ENCODE assay signal across 18 cellular contexts in the genomic region with DNA sequence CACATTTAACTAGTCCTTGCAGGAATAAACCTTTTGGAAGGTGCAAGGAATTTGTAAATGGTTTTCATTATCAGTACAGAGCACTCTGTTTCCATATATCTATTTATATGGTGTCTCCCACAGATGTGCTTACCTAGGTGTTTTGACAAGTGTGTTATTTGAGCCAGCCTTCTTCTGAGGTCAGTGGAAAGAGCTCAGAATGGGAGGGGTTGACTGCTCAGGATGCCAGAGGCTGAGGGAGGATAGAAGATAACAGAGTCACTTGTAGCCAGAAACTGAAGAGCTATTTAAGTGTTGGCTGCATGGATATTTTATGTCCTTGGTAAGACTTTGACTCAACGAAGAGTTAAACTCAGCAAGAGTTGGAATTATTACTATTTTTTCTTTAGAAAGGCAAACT. TPM values are rescaled to one million over a fixed set of nuclear protein-coding genes. Genes with fewer than 3 reads are reported as not detected.
DNase-seq lines count a peak whose midpoint lies in the region; ATAC-seq and TF ChIP-seq lines count a peak whose summit lies in the region.
"Had no signal": no experiment of that assay in that cellular context is flagged by ENCODE, and none has a peak within 500 bp of the region (broad histone marks: within the 10 kb centered on the region; RNA-seq: fewer than 3 reads in every experiment).

No MANE protein-coding gene starts in this region.

- TF ChIP-seq POLR2A in gastrocnemius medialis (IDR thresholded peaks at IDR 0.05) = peak in 1 of 2 donors; percentile 59

- H3K27ac ChIP-seq in left ventricle myocardium inferior (replicated peaks) (peak overlapping the region; percentile 96), gastrocnemius medialis (peak overlapping the region; percentile 99)
- H3K27ac ChIP-seq: transverse colon had no signal

- H3K27me3 ChIP-seq in left ventricle myocardium inferior (ENCODE audit: low read depth) (no peaks in the 10 kb centered on the region), gastrocnemius medialis (no peaks in the 10 kb centered on the region), H7 (ENCODE audit: control insufficient read depth, insufficient read depth, low read length) (no peaks in the 10 kb centered on the region)
- H3K27me3 ChIP-seq: transverse colon had no signal

- in situ Hi-C loops in gastrocnemius medialis (cut with MboI; ENCODE audit: low sequenced_read_pairs in 4 of 4) = no loop called here

- H3K36me3 ChIP-seq in left ventricle myocardium inferior = no peaks in the 10 kb centered on the region
- H3K36me3 ChIP-seq in gastrocnemius medialis = no peaks in the 10 kb centered on the region
- no peaks in the 10 kb centered on the region for H3K36me3 ChIP-seq in H7 (replicated peaks; ENCODE audit: control insufficient read depth, insufficient read depth, low read length)
- H3K36me3 ChIP-seq: transverse colon had no signal

- peak; percentile 42 for DNase-seq in DMS53 (lab: John Stamatoyannopoulos, UW)
- DNase-seq in DMS53 treated with DMSO at 0.1 percent for 48 hours (lab: John Stamatoyannopoulos, UW; ENCODE audit: unreplicated experiment) = no peak
- DNase-seq in SW480 (ENCODE audit: low spot score) = peak; percentile 9
- no peak for DNase-seq in left ventricle myocardium inferior
- peak; percentile 62 to 78 for DNase-seq in gastrocnemius medialis
- DNase-seq in medulla oblongata (ENCODE audit: extremely low spot score) = no peak
- no peak for DNase-seq in H7
- no peak for DNase-seq in cerebellar nuclear complex (lab: John Stamatoyannopoulos, UW)
- DNase-seq: 8988T; activated CD4-positive, alpha-beta T cell treated with anti-CD3 and anti-CD28 coated beads for 1 hour; activated naive CD8-positive, alpha-beta T cell treated with anti-CD3 and anti-CD28 coated beads, Interleukin-2, amount 10 ng/mL, durations not matched to agents 7 days and 5 days; CD4-positive, CD25-positive, alpha-beta regulatory T cell; GDM1; glutamatergic neuron; stimulated activated CD4-positive, alpha-beta T cell treated with anti-CD3 and anti-CD28 coated beads, Interleukin-4, amount 100 ng/mL, for 24 hours; transverse colon had no signal

- H3K9me3 ChIP-seq in left ventricle myocardium inferior (replicated peaks) (no peaks in the 10 kb centered on the region), gastrocnemius medialis (no peaks in the 10 kb centered on the region)
- H3K9me3 ChIP-seq: transverse colon had no signal

- peak overlapping the region; percentile 77 for H3K4me3 ChIP-seq in left ventricle myocardium inferior
- peak overlapping the region in 3 of 4 donors; percentile 79 to 83 (median 83) for H3K4me3 ChIP-seq in gastrocnemius medialis
- no peak overlapping the region for H3K4me3 ChIP-seq in H7 (ENCODE audit: insufficient read depth, low read depth, low read length)
- H3K4me3 ChIP-seq: transverse colon had no signal

- peaks cover 42% of the 10 kb centered on the region for H3K4me1 ChIP-seq in left ventricle myocardium inferior
- H3K4me1 ChIP-seq in gastrocnemius medialis = peaks cover 34 to 56% of the 10 kb centered on the region in 2 donors
- H3K4me1 ChIP-seq: transverse colon had no signal

- peak; percentile 53 to 60 for ATAC-seq in gastrocnemius medialis
- ATAC-seq: left lobe of liver, sciatic nerve had no signal

- intact Hi-C loops in left ventricle myocardium inferior (cut with micrococcal nuclease) (no loop called here), gastrocnemius medialis (cut with DNase I; ENCODE audit: low total_unique reads) (loop anchor here (5.0 to 10.0 kb wide), 3 partner anchors 98 to 560 kb away; a partner anchor contains a TSS)

- TF ChIP-seq CTCF in left ventricle myocardium inferior (IDR thresholded peaks at IDR 0.05; ENCODE audit: borderline replicate concordance) (no peak), gastrocnemius medialis (IDR thresholded peaks at IDR 0.05 in 4 of 5, conservative IDR thresholded peaks at IDR 0.05 in 1 of 5) (no peak)

RNA-seq across cellular contexts. Expression of a gene that starts 5.0 kb away (rescaled TPM):
- total RNA-seq in left ventricle myocardium inferior (1,210 TPM), gastrocnemius medialis (1,000 to 10,000 TPM; 3,049 to 3,867 (median 3,338) TPM)
- total RNA-seq in H7 (2014; rRNA removed; shearing (Covaris generic)) = 0.80 and 1.00 TPM in 2 replicates

Comparison
In these comparisons a context has a peak if more than half of its experiments do, and no peak if none do; other contexts are left out.
1. DNase-seq: peak in DMS53 (single experiment), SW480 (single experiment) and gastrocnemius medialis (2 of 2); none in DMS53 treated with DMSO at 0.1 percent for 48 hours (single experiment), left ventricle myocardium inferior (single experiment), medulla oblongata (single experiment), H7 (single experiment) and cerebellar nuclear complex (0 of 2).
2. RNA of a gene that starts 5.0 kb away (total RNA-seq): 3,049 to 3,867 TPM in gastrocnemius medialis and 1,210 TPM in left ventricle myocardium inferior (single experiment); 0.80 to 1.00 TPM in H7; every median in the first group is over 100 times any median in the second.